7 cellular contexts compared by ENCODE assay signal in genomic region chr16:30065112-30065942, GRCh38. TPM values are rescaled to one million over a fixed set of nuclear protein-coding genes. Genes with fewer than 3 reads are reported as not detected.
A peak's percentile ranks its signal among the peaks of the same experiment; 100 is the strongest.
DNase-seq lines count a peak whose midpoint lies in the region; ATAC-seq, FAIRE-seq and TF ChIP-seq lines count a peak whose summit lies in the region.

TSS of gene ALDOA (plus strand) at chr16:30065760. CDS start at chr16:30066898, 1,138 bp downstream.

- H3K4me2 ChIP-seq in hepatocyte, result peak within 1 kb of the TSS; percentile 94

- H3K9me3 ChIP-seq in hepatocyte (ENCODE audit: low read depth), result no peaks in the 10 kb centered on the region

- H3K4me1 ChIP-seq in hepatocyte (ENCODE audit: insufficient read depth), result peaks cover 28% of the 10 kb centered on the region

- no peaks in the 10 kb centered on the region for H3K9me2 ChIP-seq in hepatocyte (replicated peaks; ENCODE audit: insufficient read depth)

- peak; percentile 91 for DNase-seq in GM18507 (ENCODE audit: extremely low spot score, insufficient read length, low read depth)
- peak; percentile 93 to 94 for DNase-seq in NCI-H2081 (lab: John Stamatoyannopoulos, UW)
- peak; percentile 98 for DNase-seq in T1000 (lab: John Stamatoyannopoulos, UW)
- DNase-seq in astrocyte of the hippocampus (ENCODE audit: low read depth, low spot score), result peak; percentile 100
- DNase-seq in hepatocyte (ENCODE audit: low spot score), result peak; percentile 99
- peak; percentile 92 for DNase-seq in retinal pigment epithelial cell (ENCODE audit: low read depth)

- no peak for TF ChIP-seq CTCF in hepatocyte (IDR thresholded peaks at IDR 0.05; ENCODE audit: poor library complexity)
- TF ChIP-seq CTCF in retinal pigment epithelial cell (conservative IDR thresholded peaks at IDR 0.05; ENCODE audit: low read depth, low read length), result no peak

- H3K4me3 ChIP-seq in hepatocyte (peak within 1 kb of the TSS; percentile 86), retinal pigment epithelial cell (ENCODE audit: low read length) (peak within 1 kb of the TSS; percentile 79)

- WGBS in hepatocyte (ENCODE audit: low lambda C conversion rate, missing lambda C conversion rate), result 1% methylated on average over 50 of the region's 97 CpGs

- peaks cover 47% of the 10 kb centered on the region for H3K79me2 ChIP-seq in hepatocyte

- peak within 1 kb of the TSS; percentile 98 for H3K27ac ChIP-seq in hepatocyte

- H2AFZ ChIP-seq in hepatocyte, result peak within 1 kb of the TSS; percentile 45

- FAIRE-seq in GM18507 (lab: Jason Lieb, UNC), result peak; percentile 85

- H3K27me3 ChIP-seq in hepatocyte, result no peaks in the 10 kb centered on the region

- H3K36me3 ChIP-seq in hepatocyte (replicated peaks; ENCODE audit: insufficient read depth, low read depth), result no peaks in the 10 kb centered on the region

- H4K20me1 ChIP-seq in hepatocyte (ENCODE audit: insufficient read depth, poor library complexity, severe bottlenecking), result peaks cover 15% of the 10 kb centered on the region

- ATAC-seq in HG02981 (IDR thresholded peaks at IDR 0.05; ENCODE audit: unreplicated experiment), result peak; percentile 82

RNA-seq across cellular contexts. Expression of gene ALDOA, which starts in this region (rescaled TPM):
- total RNA-seq in hepatocyte, result 392 and 397 TPM in 2 replicates
- 882 and 924 TPM in 2 replicates for polyA plus RNA-seq in hepatocyte

Comparison
In these comparisons a context has a peak if more than half of its experiments do, and no peak if none do; other contexts are left out.
1. Peak in every context shown above with its lines: DNase-seq, ATAC-seq, H3K4me3 ChIP-seq and H3K27ac ChIP-seq.